In genomic region chr5:115835481-115835880, GRCh38 we compare ENCODE assay signal across 25 cellular contexts. TPM values are rescaled to one million over a fixed set of nuclear protein-coding genes. Genes with fewer than 3 reads are reported as not detected.
A peak's percentile ranks its signal among the peaks of the same experiment; 100 is the strongest.
DNase-seq lines count a peak whose midpoint lies in the region; ATAC-seq, FAIRE-seq and TF ChIP-seq lines count a peak whose summit lies in the region.
"Had no signal": no experiment of that assay in that cellular context is flagged by ENCODE, and none has a peak within 500 bp of the region (broad histone marks: within the 10 kb centered on the region; RNA-seq: fewer than 3 reads in every experiment).

No MANE protein-coding gene starts in this region.

- no peak overlapping the region for H3K27ac ChIP-seq in HepG2 (ENCODE audit: extremely low read length, insufficient read depth, low read length)
- H3K27ac ChIP-seq in right lobe of liver, result no peak overlapping the region
- H3K27ac ChIP-seq in HEK293 (ENCODE audit: extremely low read depth, low read depth, low read length), result no peak overlapping the region
- H3K27ac ChIP-seq in heart left ventricle, result no peak overlapping the region
- H3K27ac ChIP-seq in SK-N-SH (ENCODE audit: low read depth in 2 of 2, low read length in 1 of 2), result no peak overlapping the region
- H3K27ac ChIP-seq: KMS-11, PC-9, SJSA1 had no signal

- CTCF ChIA-PET in HepG2 (lab: Yijun Ruan, JAX; ENCODE audit: low intra/inter-chr PET ratio, low total read pairs), result no interaction called here
- CTCF ChIA-PET in HEK293 (lab: Yijun Ruan, JAX), result interaction anchor here (0.7 to 1.5 kb wide), 4 partner anchors 150 to 308 kb away, joined by 3 to 4 read pairs (median 4); no protein-coding TSS in a partner anchor
- CTCF ChIA-PET in SK-N-SH (lab: Yijun Ruan, JAX), result interaction anchor here (1.2 to 2.5 kb wide), 2 partner anchors 201 to 232 kb away, joined by 3 to 19 read pairs; no protein-coding TSS in a partner anchor

- H3K4me1 ChIP-seq in HepG2 (ENCODE audit: insufficient read depth, low read length), result peaks cover 38% of the 10 kb centered on the region
- peaks cover 0 to 29% (median 12%) of the 10 kb centered on the region in 4 donors for H3K4me1 ChIP-seq in right lobe of liver
- H3K4me1 ChIP-seq in HEK293 (ENCODE audit: control insufficient read depth, insufficient read depth, low read length), result 0 out of 2 replicates have a peak, but pooled peaks cover 3% of the 10 kb centered on the region
- H3K4me1 ChIP-seq in heart left ventricle, result peaks cover 0 to 35% (median 24%) of the 10 kb centered on the region in 12 donors
- peaks cover 5 to 16% of the 10 kb centered on the region in 2 experiments; a peak in 2 of 4 replicates for H3K4me1 ChIP-seq in SK-N-SH (ENCODE audit: control insufficient read depth in 1 of 2, insufficient read depth in 2 of 2, low read depth in 1 of 2, low read length in 1 of 2)

- WGBS in HepG2 (ENCODE audit: low lambda C conversion rate), result 99% methylated on average over 4 of the region's 4 CpGs
- 74% methylated on average over 3 of the region's 4 CpGs for WGBS in right lobe of liver (ENCODE audit: insufficient coverage, low coverage, low lambda C conversion rate, missing lambda C conversion rate)
- WGBS in heart left ventricle, 4 donors, result 82 to 87% (median 84%) methylated on average over 4 of the region's 4 CpGs
- WGBS in SK-N-SH (ENCODE audit: low lambda C conversion rate), result 93% methylated on average over 4 of the region's 4 CpGs

- peak overlapping the region; percentile 58 for H3K27ac Mint-ChIP-seq in central memory CD8-positive, alpha-beta T cell (ENCODE audit: low read depth)
- H3K27ac Mint-ChIP-seq: CD8-positive, alpha-beta T cell had no signal

- ATAC-seq in HepG2, result no peak
- ATAC-seq in right lobe of liver, result no peak
- no peak for ATAC-seq in central memory CD8-positive, alpha-beta T cell (replicated peaks; ENCODE audit: extremely low read depth, poor library complexity, severe bottlenecking)
- ATAC-seq in heart left ventricle, result no peak
- ATAC-seq: CD8-positive, alpha-beta T cell; GM12878; Right ventricle myocardium inferior had no signal

- peaks cover 59% of the 10 kb centered on the region for H3K36me3 Mint-ChIP-seq in central memory CD8-positive, alpha-beta T cell (ENCODE audit: insufficient read depth)

- no peak overlapping the region for H3K4me3 Mint-ChIP-seq in central memory CD8-positive, alpha-beta T cell
- H3K4me3 Mint-ChIP-seq: CD8-positive, alpha-beta T cell had no signal

- in situ Hi-C loops in HepG2 (cut with HindIII; ENCODE audit: extremely low pct_ligation_motif_present, low pct_unique_long_range_greater_than_20kb), result loop anchor here (10.0 to 25.0 kb wide), 2 partner anchors 227 to 291 kb away; partner anchors contain the start of gene FEM1C

- peaks cover 30% of the 10 kb centered on the region for H3F3A ChIP-seq in SK-N-SH (replicated peaks; ENCODE audit: insufficient read depth)

- no peak for TF ChIP-seq CTCF in HepG2 (CRISPR knock-in tag; IDR thresholded peaks at IDR 0.05)
- no peak for TF ChIP-seq CTCF in right lobe of liver (IDR thresholded peaks at IDR 0.05)
- TF ChIP-seq CTCF in HEK293 (tag by site-specific recombination; IDR thresholded peaks at IDR 0.05), result no peak
- no peak for TF ChIP-seq CTCF in heart left ventricle (IDR thresholded peaks at IDR 0.05)
- TF ChIP-seq CTCF in GM20000 (IDR thresholded peaks at IDR 0.05; ENCODE audit: extremely low read depth, missing control alignments), result no peak
- TF ChIP-seq CTCF in SK-N-SH (IDR thresholded peaks at IDR 0.05), result no peak

- no peak for FAIRE-seq in HepG2 (lab: Jason Lieb, UNC)
- FAIRE-seq: G401.6, GM12878 had no signal

- H3K27me3 Mint-ChIP-seq in central memory CD8-positive, alpha-beta T cell, result no peaks in the 10 kb centered on the region

- H3K27me3 ChIP-seq in HepG2 (ENCODE audit: control insufficient read depth in 1 of 2, insufficient read depth in 2 of 2, low read length in 2 of 2), result no peaks in the 10 kb centered on the region
- no peaks in the 10 kb centered on the region for H3K27me3 ChIP-seq in right lobe of liver
- H3K27me3 ChIP-seq in heart left ventricle, result no peaks in the 10 kb centered on the region
- H3K27me3 ChIP-seq in SK-N-SH (ENCODE audit: insufficient read depth), result no peaks in the 10 kb centered on the region
- H3K27me3 ChIP-seq: SJSA1 had no signal

- no peak for TF ChIP-seq RAD21 in HepG2 (CRISPR knock-in tag; IDR thresholded peaks at IDR 0.05)
- TF ChIP-seq RAD21 in SK-N-SH (IDR thresholded peaks at IDR 0.05; ENCODE audit: low read length), result no peak

- peaks cover 2 to 39% of the 10 kb centered on the region in 2 experiments; a peak in 4 of 5 replicates for H3K36me3 ChIP-seq in HepG2 (replicated peaks in 1 of 2; ENCODE audit: control insufficient read depth in 1 of 2, insufficient read depth in 2 of 2, low read length in 2 of 2)
- peaks cover 4 to 36% (median 16%) of the 10 kb centered on the region in 4 donors for H3K36me3 ChIP-seq in right lobe of liver
- peaks cover 26 to 62% of the 10 kb centered on the region in 2 experiments for H3K36me3 ChIP-seq in HEK293 (ENCODE audit: control insufficient read depth in 2 of 2, insufficient read depth in 1 of 2, low read length in 2 of 2)
- H3K36me3 ChIP-seq in heart left ventricle, result peaks cover 4 to 78% (median 68%) of the 10 kb centered on the region in 9 donors
- H3K36me3 ChIP-seq in SK-N-SH (replicated peaks in 1 of 2; ENCODE audit: control insufficient read depth in 1 of 2, insufficient read depth in 2 of 2, low read length in 1 of 2), result peaks cover 68 to 76% of the 10 kb centered on the region in 2 experiments

- H3K4me1 Mint-ChIP-seq in central memory CD8-positive, alpha-beta T cell, result peaks cover 32% of the 10 kb centered on the region

- H3K9me2 ChIP-seq in SK-N-SH, result no peaks in the 10 kb centered on the region

- H3K79me2 ChIP-seq in HepG2 (ENCODE audit: insufficient read depth, low read length) (peaks cover 29% of the 10 kb centered on the region), SK-N-SH (ENCODE audit: insufficient read depth) (peaks cover 52% of the 10 kb centered on the region)

- H4K20me1 ChIP-seq in HepG2 (ENCODE audit: insufficient read depth, low read length) (peaks cover 16% of the 10 kb centered on the region), SK-N-SH (ENCODE audit: insufficient read depth) (peaks cover 23% of the 10 kb centered on the region)

- DNase-seq in HepG2 (ENCODE audit: low spot score) (no peak), right lobe of liver (no peak), heart left ventricle (no peak), GM20000 (ENCODE audit: low spot score) (no peak), SK-N-SH (no peak)
- no peak for DNase-seq in central memory CD8-positive, alpha-beta T cell (ENCODE audit: low spot score in 2 of 2)
- DNase-seq: C1 segment of cervical spinal cord; Caco-2; CD8-positive, alpha-beta T cell; IMR-90; MM.1S; NCI-H1417; NCI-H1694; NCI-H2029 treated with DMSO at 0.1 percent for 48 hours; NCI-H2227 treated with DMSO at 0.1 percent for 48 hours; NCI-H526 treated with DMSO at 0.1 percent for 48 hours; PC-9 had no signal

- H3K4me3 ChIP-seq in HepG2 (replicated peaks in 1 of 3; ENCODE audit: insufficient read depth in 1 of 3, low read depth in 2 of 3, low read length in 3 of 3) (no peak overlapping the region), right lobe of liver (no peak overlapping the region), HEK293 (ENCODE audit: low read depth, low read length) (no peak overlapping the region), heart left ventricle (no peak overlapping the region), SK-N-SH (ENCODE audit: low read depth in 2 of 2, low read length in 1 of 2) (no peak overlapping the region)
- H3K4me3 ChIP-seq: GM12878, PC-9, SJSA1 had no signal

- H3K4me2 ChIP-seq in HepG2 (ENCODE audit: low read depth, low read length), result no peak overlapping the region
- H3K4me2 ChIP-seq in SK-N-SH, result no peak overlapping the region
- H3K4me2 ChIP-seq: KMS-11, PC-9 had no signal

- H2AFZ ChIP-seq in HepG2 (ENCODE audit: low read length), result no peak overlapping the region
- H2AFZ ChIP-seq in SK-N-SH (ENCODE audit: low read depth), result no peak overlapping the region
- H2AFZ ChIP-seq: PC-9 had no signal

- no peak for TF ChIP-seq EP300 in HepG2 (IDR thresholded peaks at IDR 0.05; ENCODE audit: low read depth in 2 of 2, low read length in 2 of 2)
- no peak for TF ChIP-seq EP300 in HepG2 (CRISPR knock-in tag; IDR thresholded peaks at IDR 0.05; ENCODE audit: borderline replicate concordance)
- no peak for TF ChIP-seq EP300 in SK-N-SH (IDR thresholded peaks at IDR 0.05; ENCODE audit: borderline replicate concordance in 1 of 2, low read depth in 1 of 2, low read length in 1 of 2)

- intact Hi-C loops in HepG2 (cut with micrococcal nuclease; ENCODE audit: unreplicated experiment), result loop anchor here (10.0 kb wide), 1 partner anchor 541 kb away; the partner anchor contains the start of gene CCDC112
- intact Hi-C loops in right lobe of liver (cut with DNase I), result loop anchor here in 1 of 2 donors (10.0 kb wide), 1 partner anchor 211 kb away; the partner anchor contains the start of gene TMED7
- intact Hi-C loops in heart left ventricle (cut with DNase I), result loop anchor here in 6 of 10 donors (5.0 to 10.0 kb wide), 6 partner anchors 229 to 531 kb away; partner anchors contain the start of gene COMMD10 (in 1 of the 6)

- BruUV-seq in HepG2 (replicated peaks; lab: Mats Ljungman, UMichigan), result no TSS peak

- H3K9me3 ChIP-seq in HepG2 (ENCODE audit: low read length) (no peaks in the 10 kb centered on the region), right lobe of liver (no peaks in the 10 kb centered on the region), HEK293 (ENCODE audit: control insufficient read depth, insufficient read depth, low read depth, low read length) (no peaks in the 10 kb centered on the region), heart left ventricle (no peaks in the 10 kb centered on the region), SK-N-SH (no peaks in the 10 kb centered on the region)
- H3K9me3 ChIP-seq: Caco-2, SJSA1 had no signal

- no peaks in the 10 kb centered on the region for H3K9me3 Mint-ChIP-seq in central memory CD8-positive, alpha-beta T cell
- H3K9me3 Mint-ChIP-seq: CD8-positive, alpha-beta T cell had no signal

- H3K9ac ChIP-seq in HepG2 (ENCODE audit: insufficient read depth, low read depth, low read length) (no peak overlapping the region), SK-N-SH (no peak overlapping the region)
- H3K9ac ChIP-seq: KMS-11 had no signal

- no peak for TF ChIP-seq POLR2A in HepG2 (IDR thresholded peaks at IDR 0.05; ENCODE audit: insufficient read depth in 1 of 2, low read depth in 2 of 2, low read length in 2 of 2)
- no peak for TF ChIP-seq POLR2A in right lobe of liver (IDR thresholded peaks at IDR 0.05)
- TF ChIP-seq POLR2A in heart left ventricle (IDR thresholded peaks at IDR 0.05), result no peak

- POLR2A ChIA-PET in HepG2 (lab: Yijun Ruan, JAX) (no interaction called here), HEK293 (lab: Yijun Ruan, JAX) (no interaction called here), SK-N-SH (lab: Yijun Ruan, JAX) (interaction anchor here (1.1 kb wide), 1 partner anchor 201 kb away, joined by 3 read pairs; no protein-coding TSS in a partner anchor)

RNA-seq across cellular contexts. Expression of gene ATG12, which starts 5.9 kb away (rescaled TPM):
- total RNA-seq in HepG2 (2016; rRNA removed; fragmentation: Illumina TruSeq; extraction: Trizol) (45.1 and 46.4 TPM in 2 replicates), right lobe of liver (10 to 100 TPM; 18.4 to 32.4 (median 21.8) TPM), heart left ventricle (10 to 100 TPM; 15.3 to 29.2 (median 20.8) TPM)
- total RNA-seq in HepG2 (2016; cell fraction: cytosol; rRNA removed; fragmentation: Illumina TruSeq; extraction: Trizol; ENCODE audit: low read depth), result 9.0 and 9.2 TPM in 2 replicates
- 45.8 and 56.5 TPM in 2 replicates for total RNA-seq in HepG2 (2016; cell fraction: insoluble cytoplasmic fraction; rRNA removed; fragmentation: Illumina TruSeq; extraction: Trizol)
- 19.9 and 23.9 TPM in 2 replicates for total RNA-seq in HepG2 (2016; cell fraction: membrane; rRNA removed; fragmentation: Illumina TruSeq; extraction: Trizol)
- total RNA-seq in HepG2 (2016; cell fraction: nucleus; rRNA removed; fragmentation: Illumina TruSeq; extraction: Trizol), result 50.0 and 53.8 TPM in 2 replicates
- polyA plus RNA-seq in HepG2 (2011; rRNA removed) (46.5 and 58.1 TPM in 2 replicates), heart left ventricle (10 to 100 TPM; 23.0 to 31.3 TPM), SK-N-SH (2012; rRNA removed) (29.1 and 39.0 TPM in 2 replicates)
- polyA plus RNA-seq in HepG2 (2011; cell fraction: cytosol; rRNA removed), result 17.7 and 25.4 TPM in 2 replicates
- polyA plus RNA-seq in HepG2 (2011; cell fraction: nucleus; rRNA removed), result 29.3 and 43.5 TPM in 2 replicates
- polyA plus RNA-seq in HepG2 (2012), result 45.7 and 46.0 TPM in 2 replicates
- polyA plus RNA-seq in HepG2 (2016; cell fraction: cytosol; fragmentation: Illumina TruSeq; extraction: Trizol; ENCODE audit: low read depth), result 10.3 and 10.8 TPM in 2 replicates
- 51.5 and 54.3 TPM in 2 replicates for polyA plus RNA-seq in HepG2 (2016; cell fraction: insoluble cytoplasmic fraction; fragmentation: Illumina TruSeq; extraction: Trizol; ENCODE audit: low read depth)
- polyA plus RNA-seq in HepG2 (2016; cell fraction: membrane; fragmentation: Illumina TruSeq; extraction: Trizol; ENCODE audit: low read depth), result 17.9 and 19.4 TPM in 2 replicates
- polyA plus RNA-seq in HepG2 (2016; cell fraction: nucleus; fragmentation: Illumina TruSeq; extraction: Trizol; ENCODE audit: insufficient read depth, low read depth), result 50.9 and 51.2 TPM in 2 replicates
- polyA minus RNA-seq in HepG2 (2011; rRNA and poly(A)+ RNA removed; ENCODE audit: low replicate concordance), result 17.9 and 33.0 TPM in 2 replicates
- 17.3 and 18.1 TPM in 2 replicates for polyA minus RNA-seq in HepG2 (2011; cell fraction: cytosol; rRNA and poly(A)+ RNA removed)
- polyA minus RNA-seq in HepG2 (2011; cell fraction: nucleus; rRNA and poly(A)+ RNA removed), result 153 and 155 TPM in 2 replicates
- 47.3 and 68.6 TPM in 2 replicates for polyA plus RNA-seq in SK-N-SH (2012; cell fraction: cytosol; rRNA removed)
- polyA plus RNA-seq in SK-N-SH (2012; cell fraction: nucleus; rRNA removed), result 16.3 and 35.2 TPM in 2 replicates

RNA-seq across cellular contexts. Expression of gene AP3S1, which starts 6.3 kb away (rescaled TPM):
- 85.9 and 88.8 TPM in 2 replicates for total RNA-seq in HepG2 (2016; rRNA removed; fragmentation: Illumina TruSeq; extraction: Trizol)
- 243 and 253 TPM in 2 replicates for total RNA-seq in HepG2 (2016; cell fraction: cytosol; rRNA removed; fragmentation: Illumina TruSeq; extraction: Trizol; ENCODE audit: low read depth)
- 77.4 and 86.8 TPM in 2 replicates for total RNA-seq in HepG2 (2016; cell fraction: insoluble cytoplasmic fraction; rRNA removed; fragmentation: Illumina TruSeq; extraction: Trizol)
- total RNA-seq in HepG2 (2016; cell fraction: membrane; rRNA removed; fragmentation: Illumina TruSeq; extraction: Trizol), result 236 and 253 TPM in 2 replicates
- 40.7 and 54.3 TPM in 2 replicates for total RNA-seq in HepG2 (2016; cell fraction: nucleus; rRNA removed; fragmentation: Illumina TruSeq; extraction: Trizol)
- polyA plus RNA-seq in HepG2 (2011; rRNA removed), result 28.5 and 50.5 TPM in 2 replicates
- polyA plus RNA-seq in HepG2 (2011; cell fraction: cytosol; rRNA removed), result 18.5 and 27.6 TPM in 2 replicates
- 5.6 and 9.3 TPM in 2 replicates for polyA plus RNA-seq in HepG2 (2011; cell fraction: nucleus; rRNA removed)
- polyA plus RNA-seq in HepG2 (2012), result 78.2 and 104 TPM in 2 replicates
- 547 and 588 TPM in 2 replicates for polyA plus RNA-seq in HepG2 (2016; cell fraction: cytosol; fragmentation: Illumina TruSeq; extraction: Trizol; ENCODE audit: low read depth)
- 158 and 163 TPM in 2 replicates for polyA plus RNA-seq in HepG2 (2016; cell fraction: insoluble cytoplasmic fraction; fragmentation: Illumina TruSeq; extraction: Trizol; ENCODE audit: low read depth)
- polyA plus RNA-seq in HepG2 (2016; cell fraction: membrane; fragmentation: Illumina TruSeq; extraction: Trizol; ENCODE audit: low read depth), result 408 and 423 TPM in 2 replicates
- 74.1 and 89.2 TPM in 2 replicates for polyA plus RNA-seq in HepG2 (2016; cell fraction: nucleus; fragmentation: Illumina TruSeq; extraction: Trizol; ENCODE audit: insufficient read depth, low read depth)
- 2.1 and 7.3 TPM in 2 replicates for polyA minus RNA-seq in HepG2 (2011; rRNA and poly(A)+ RNA removed; ENCODE audit: low replicate concordance)
- polyA minus RNA-seq in HepG2 (2011; cell fraction: cytosol; rRNA and poly(A)+ RNA removed), result 22.5 and 27.5 TPM in 2 replicates
- 39.5 and 46.4 TPM in 2 replicates for polyA minus RNA-seq in HepG2 (2011; cell fraction: nucleus; rRNA and poly(A)+ RNA removed)
- total RNA-seq in right lobe of liver, result 10 to 100 TPM; 27.8 to 51.0 (median 40.4) TPM
- 10 to 100 TPM; 20.3 to 56.4 (median 46.6) TPM for total RNA-seq in heart left ventricle
- polyA plus RNA-seq in heart left ventricle, result 10 to 100 TPM; 40.8 to 42.1 TPM
- 21.6 and 26.3 TPM in 2 replicates for polyA plus RNA-seq in SK-N-SH (2012; rRNA removed)
- 39.6 and 64.4 TPM in 2 replicates for polyA plus RNA-seq in SK-N-SH (2012; cell fraction: cytosol; rRNA removed)
- 4.2 and 7.4 TPM in 2 replicates for polyA plus RNA-seq in SK-N-SH (2012; cell fraction: nucleus; rRNA removed)

RNA-seq across cellular contexts. Expression of gene CDO1, which starts 19.0 kb away (rescaled TPM):
- total RNA-seq in HepG2 (2016; rRNA removed; fragmentation: Illumina TruSeq; extraction: Trizol), result 4.4 and 5.3 TPM in 2 replicates
- 1.1 and 1.3 TPM in 2 replicates for total RNA-seq in HepG2 (2016; cell fraction: cytosol; rRNA removed; fragmentation: Illumina TruSeq; extraction: Trizol; ENCODE audit: low read depth)
- total RNA-seq in HepG2 (2016; cell fraction: insoluble cytoplasmic fraction; rRNA removed; fragmentation: Illumina TruSeq; extraction: Trizol), result 4.2 and 5.4 TPM in 2 replicates
- 1.9 and 2.0 TPM in 2 replicates for total RNA-seq in HepG2 (2016; cell fraction: membrane; rRNA removed; fragmentation: Illumina TruSeq; extraction: Trizol)
- 1.9 and 2.3 TPM in 2 replicates for total RNA-seq in HepG2 (2016; cell fraction: nucleus; rRNA removed; fragmentation: Illumina TruSeq; extraction: Trizol)
- 3.2 and 5.2 TPM in 2 replicates for polyA plus RNA-seq in HepG2 (2011; rRNA removed)
- polyA plus RNA-seq in HepG2 (2011; cell fraction: cytosol; rRNA removed), result 3.4 and 3.6 TPM in 2 replicates
- 6.3 and 8.9 TPM in 2 replicates for polyA plus RNA-seq in HepG2 (2011; cell fraction: nucleus; rRNA removed)
- 3.0 and 4.8 TPM in 2 replicates for polyA plus RNA-seq in HepG2 (2012)
- polyA plus RNA-seq in HepG2 (2016; cell fraction: cytosol; fragmentation: Illumina TruSeq; extraction: Trizol; ENCODE audit: low read depth), result 0.44 and 0.78 TPM in 2 replicates
- 4.7 and 5.5 TPM in 2 replicates for polyA plus RNA-seq in HepG2 (2016; cell fraction: insoluble cytoplasmic fraction; fragmentation: Illumina TruSeq; extraction: Trizol; ENCODE audit: low read depth)
- 1.2 and 1.8 TPM in 2 replicates for polyA plus RNA-seq in HepG2 (2016; cell fraction: membrane; fragmentation: Illumina TruSeq; extraction: Trizol; ENCODE audit: low read depth)
- polyA plus RNA-seq in HepG2 (2016; cell fraction: nucleus; fragmentation: Illumina TruSeq; extraction: Trizol; ENCODE audit: insufficient read depth, low read depth), result 2.7 and 4.5 TPM in 2 replicates
- polyA minus RNA-seq in HepG2 (2011; rRNA and poly(A)+ RNA removed; ENCODE audit: low replicate concordance), result 10.1 TPM in 1 of 2 replicates, not detected in the other
- polyA minus RNA-seq in HepG2 (2011; cell fraction: cytosol; rRNA and poly(A)+ RNA removed), result 3.1 and 6.1 TPM in 2 replicates
- polyA minus RNA-seq in HepG2 (2011; cell fraction: nucleus; rRNA and poly(A)+ RNA removed), result 5.4 and 9.6 TPM in 2 replicates
- 100 to 1,000 TPM in 5 of 6 experiments, 10 to 100 TPM in 1; 98.9 to 260 (median 154) TPM for total RNA-seq in right lobe of liver
- 10 to 100 TPM in 3 of 9 donors, 1 to 10 TPM in 6; 2.7 to 37.2 (median 5.2) TPM for total RNA-seq in heart left ventricle
- polyA plus RNA-seq in heart left ventricle, result 1 to 10 TPM; 4.8 to 6.4 TPM
- polyA plus RNA-seq in SK-N-SH (2012; rRNA removed), result 2.9 and 3.1 TPM in 2 replicates
- 2.8 and 3.0 TPM in 2 replicates for polyA plus RNA-seq in SK-N-SH (2012; cell fraction: cytosol; rRNA removed)
- polyA plus RNA-seq in SK-N-SH (2012; cell fraction: nucleus; rRNA removed), result 2.4 and 6.1 TPM in 2 replicates
- total RNA-seq: A172; Caco-2; CD8-positive, alpha-beta T cell; GM12878; NCI-H460; PC-9 had no signal
